Comparison of ENCODE assay signal across 31 cellular contexts in genomic region chr13:111131610-111132009, GRCh38.
"Had no signal": no experiment of that assay in that cellular context is flagged by ENCODE, and none has a peak within 500 bp of the region (broad histone marks: within the 10 kb centered on the region; RNA-seq: fewer than 3 reads in every experiment).

No MANE protein-coding gene starts in this region.

- H2AFZ ChIP-seq: neural progenitor cell had no signal

- H3K36me3 Mint-ChIP-seq: activated CD4-positive, alpha-beta memory T cell treated with anti-CD3 and anti-CD28 coated beads for 36 hours; activated naive CD8-positive, alpha-beta T cell treated with anti-CD3 and anti-CD28 coated beads, Interleukin-2, amount 10 ng/mL, durations not matched to agents 7 days and 5 days; naive B cell had no signal

- H3K4me3 Mint-ChIP-seq: activated CD4-positive, alpha-beta memory T cell treated with anti-CD3 and anti-CD28 coated beads for 36 hours; activated naive CD4-positive, alpha-beta T cell treated with anti-CD3 and anti-CD28 coated beads for 36 hours; activated naive CD8-positive, alpha-beta T cell treated with anti-CD3 and anti-CD28 coated beads, Interleukin-2, amount 10 ng/mL, durations not matched to agents 7 days and 5 days; activated T-helper 1 cell treated with anti-CD3 and anti-CD28 coated beads, Interleukin-12 subunit alpha, Interleukin-12 subunit beta, Interleukin-2, Interleukin-4 antibody, amounts not matched to agents 30 ng/mL and 10 ng/mL and 1 ng/mL, durations not matched to agents 14 hours and 24 hours and 36 hours; brain; naive B cell; neural progenitor cell; stimulated activated naive CD8-positive, alpha-beta T cell treated with anti-CD3 and anti-CD28 coated beads, Interleukin-15, Interleukin-2, amounts not matched to agents 100 ng/mL and 50 ng/mL, for 24 hours; T-helper 17 cell had no signal

- DNase-seq: activated CD4-positive, alpha-beta memory T cell treated with anti-CD3 and anti-CD28 coated beads for 36 hours; activated CD4-positive, alpha-beta T cell treated with anti-CD3 and anti-CD28 coated beads for 48 hours; activated CD8-positive, alpha-beta memory T cell treated with anti-CD3 and anti-CD28 coated beads, Interleukin-2, amount 50 U/mL, for 4 hours; activated effector memory CD4-positive, alpha-beta T cell treated with anti-CD3 and anti-CD28 coated beads, Interleukin-2, amount 50 U/mL, for 16 hours; activated naive CD4-positive, alpha-beta T cell treated with anti-CD3 and anti-CD28 coated beads for 36 hours; activated naive CD8-positive, alpha-beta T cell treated with anti-CD3 and anti-CD28 coated beads, Interleukin-2, amount 10 ng/mL, durations not matched to agents 7 days and 5 days; activated T-cell treated with anti-CD3 and anti-CD28 coated beads, Interleukin-2, amount 50 U/mL, for 1 hour; cortex of kidney; foreskin fibroblast; head of caudate nucleus; kidney glomerular epithelial cell; mucosa of descending colon; naive B cell; retina; spleen; T-helper 17 cell; T1000; trophoblast cell; WERI-Rb-1 had no signal

- H3K4me2 ChIP-seq: neural progenitor cell had no signal

- H3K4me3 ChIP-seq: ascending aorta, cardiac muscle cell, left lung, mucosa of descending colon, neural progenitor cell, spleen, thoracic aorta, vagina had no signal

- H3K27me3 ChIP-seq: ascending aorta, left lung, neural progenitor cell, spleen, vagina had no signal

- H3K9ac ChIP-seq: neural progenitor cell had no signal

- ATAC-seq: activated CD4-positive, CD25-positive, alpha-beta regulatory T cell treated with anti-CD3 and anti-CD28 coated beads, Interleukin-2, amount 50 U/mL, for 24 hours; esophagus mucosa; left lung; mucosa of descending colon; T-helper 17 cell had no signal

- H3K4me1 ChIP-seq: ascending aorta, left lung, neural progenitor cell, spleen, vagina had no signal

- H3K27ac ChIP-seq: ascending aorta, cardiac muscle cell, left lung, neural progenitor cell, spleen, thoracic aorta, vagina, WERI-Rb-1 had no signal

- H3K36me3 ChIP-seq: ascending aorta, cardiac muscle cell, left lung, neural progenitor cell, spleen, thoracic aorta, vagina, WERI-Rb-1 had no signal

- H3K27ac Mint-ChIP-seq: activated CD4-positive, alpha-beta memory T cell treated with anti-CD3 and anti-CD28 coated beads for 36 hours; activated naive CD4-positive, alpha-beta T cell treated with anti-CD3 and anti-CD28 coated beads for 36 hours; activated naive CD8-positive, alpha-beta T cell treated with anti-CD3 and anti-CD28 coated beads, Interleukin-2, amount 10 ng/mL, durations not matched to agents 7 days and 5 days; activated T-helper 1 cell treated with anti-CD3 and anti-CD28 coated beads, Interleukin-12 subunit alpha, Interleukin-12 subunit beta, Interleukin-2, Interleukin-4 antibody, amounts not matched to agents 30 ng/mL and 10 ng/mL and 1 ng/mL, durations not matched to agents 14 hours and 24 hours and 36 hours; progenitor cell of endocrine pancreas; stimulated activated naive CD8-positive, alpha-beta T cell treated with anti-CD3 and anti-CD28 coated beads, Interleukin-15, Interleukin-2, amounts not matched to agents 100 ng/mL and 50 ng/mL, for 24 hours; T-helper 17 cell had no signal

- H3K9me3 Mint-ChIP-seq: activated CD4-positive, alpha-beta memory T cell treated with anti-CD3 and anti-CD28 coated beads for 36 hours; activated naive CD4-positive, alpha-beta T cell treated with anti-CD3 and anti-CD28 coated beads for 36 hours; activated naive CD8-positive, alpha-beta T cell treated with anti-CD3 and anti-CD28 coated beads, Interleukin-2, amount 10 ng/mL, durations not matched to agents 7 days and 5 days; activated T-helper 1 cell treated with anti-CD3 and anti-CD28 coated beads, Interleukin-12 subunit alpha, Interleukin-12 subunit beta, Interleukin-2, Interleukin-4 antibody, amounts not matched to agents 30 ng/mL and 10 ng/mL and 1 ng/mL, durations not matched to agents 14 hours and 24 hours and 36 hours; stimulated activated naive CD8-positive, alpha-beta T cell treated with anti-CD3 and anti-CD28 coated beads, Interleukin-15, Interleukin-2, amounts not matched to agents 100 ng/mL and 50 ng/mL, for 24 hours had no signal

- H3K4me1 Mint-ChIP-seq: activated naive CD8-positive, alpha-beta T cell treated with anti-CD3 and anti-CD28 coated beads, Interleukin-2, amount 10 ng/mL, durations not matched to agents 7 days and 5 days; neural progenitor cell had no signal

- H3K27me3 Mint-ChIP-seq: brain had no signal

- H3K9me3 ChIP-seq: ascending aorta, left lung, mucosa of descending colon, spleen, thoracic aorta, vagina had no signal
